ENCODE assay signal across 26 cellular contexts in the genomic region with DNA sequence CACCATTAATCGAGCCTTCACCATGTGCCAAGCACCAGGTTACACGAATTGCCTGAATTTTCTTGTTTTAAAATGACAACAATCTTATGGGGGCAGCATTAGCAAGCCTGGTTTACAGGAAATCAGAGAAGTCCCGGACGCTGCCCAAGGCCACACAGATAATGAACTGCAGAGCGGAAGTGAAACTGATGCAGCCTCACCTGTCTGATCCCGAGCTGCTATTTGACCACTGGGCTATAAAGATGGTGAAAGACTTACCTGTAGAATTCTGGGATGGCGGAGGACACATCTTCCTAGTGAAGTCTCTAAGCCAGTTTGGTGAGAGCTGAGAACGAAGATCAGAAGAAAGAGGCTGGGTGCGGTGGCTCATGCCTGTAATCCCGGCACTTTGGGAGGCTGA. TPM values are rescaled to one million over a fixed set of nuclear protein-coding genes. Genes with fewer than 3 reads are reported as not detected.
DNase-seq lines count a peak whose midpoint lies in the region; ATAC-seq lines count a peak whose summit lies in the region.
"Had no signal": no experiment of that assay in that cellular context is flagged by ENCODE, and none has a peak within 500 bp of the region (broad histone marks: within the 10 kb centered on the region; RNA-seq: fewer than 3 reads in every experiment).

No MANE protein-coding gene starts in this region.

- H3K36me3 Mint-ChIP-seq in activated naive CD4-positive, alpha-beta T cell treated with anti-CD3 and anti-CD28 coated beads, Interleukin-2, amount 50 U/mL, for 24 hours = peaks cover 1% of the 10 kb centered on the region
- H3K36me3 Mint-ChIP-seq in T-helper 17 cell (ENCODE audit: low read depth) (peaks cover 6% of the 10 kb centered on the region), memory B cell (peaks cover 2% of the 10 kb centered on the region)
- H3K36me3 Mint-ChIP-seq: activated CD8-positive, alpha-beta memory T cell treated with anti-CD3 and anti-CD28 coated beads, Interleukin-2, amount 10 ng/mL, durations not matched to agents 7 days and 5 days had no signal

- ATAC-seq in T-helper 17 cell (no peak), memory B cell (ENCODE audit: low read depth) (no peak), GM19463 (IDR thresholded peaks at IDR 0.05; ENCODE audit: unreplicated experiment) (no peak)
- ATAC-seq: activated CD4-positive, alpha-beta T cell treated with anti-CD3 and anti-CD28 coated beads for 36 hours; activated CD8-positive, alpha-beta memory T cell treated with anti-CD3 and anti-CD28 coated beads, Interleukin-2, amount 10 ng/mL, durations not matched to agents 7 days and 5 days; gastrocnemius medialis; right cardiac atrium had no signal

- H3K4me1 Mint-ChIP-seq in activated naive CD4-positive, alpha-beta T cell treated with anti-CD3 and anti-CD28 coated beads, Interleukin-2, amount 50 U/mL, for 24 hours = peaks cover 28% of the 10 kb centered on the region
- H3K4me1 Mint-ChIP-seq in T-helper 17 cell (peaks cover 22% of the 10 kb centered on the region), memory B cell (peaks cover 32% of the 10 kb centered on the region)

- DNase-seq in activated naive CD4-positive, alpha-beta T cell (lab: John Stamatoyannopoulos, UW) = no peak
- DNase-seq in T-helper 17 cell = no peak
- no peak for DNase-seq in memory B cell (ENCODE audit: low spot score in 2 of 2)
- DNase-seq in posterior cingulate gyrus = no peak
- DNase-seq in SW 1271 (lab: John Stamatoyannopoulos, UW) = no peak
- DNase-seq in MV-4-11 (lab: John Stamatoyannopoulos, UW) = no peak
- DNase-seq: ACHN; activated CD4-positive, alpha-beta T cell treated with anti-CD3 and anti-CD28 coated beads for 36 hours; activated CD8-positive, alpha-beta memory T cell treated with anti-CD3 and anti-CD28 coated beads, Interleukin-2, amount 10 ng/mL, durations not matched to agents 7 days and 5 days; effector CD8-positive, alpha-beta T cell; esophagus squamous epithelium; gastrocnemius medialis; kidney; NCI-H1694 treated with DMSO at 0.1 percent for 48 hours; NCI-H69; OCI-M1; right cardiac atrium; SHP77; stimulated activated CD4-positive, alpha-beta T cell treated with anti-CD3 and anti-CD28 coated beads, Interleukin-12 subunit alpha, Interleukin-12 subunit beta, amount 100 ng/mL, for 4 hours had no signal

- no peaks in the 10 kb centered on the region for H3K9me3 Mint-ChIP-seq in activated naive CD4-positive, alpha-beta T cell treated with anti-CD3 and anti-CD28 coated beads, Interleukin-2, amount 50 U/mL, for 24 hours
- no peaks in the 10 kb centered on the region for H3K9me3 Mint-ChIP-seq in memory B cell

- H3K4me3 Mint-ChIP-seq in activated naive CD4-positive, alpha-beta T cell treated with anti-CD3 and anti-CD28 coated beads, Interleukin-2, amount 50 U/mL, for 24 hours = no peak overlapping the region
- H3K4me3 Mint-ChIP-seq in T-helper 17 cell (no peak overlapping the region), memory B cell (peak overlapping the region; percentile 71)
- H3K4me3 Mint-ChIP-seq: activated CD4-positive, alpha-beta T cell treated with anti-CD3 and anti-CD28 coated beads for 36 hours; activated CD8-positive, alpha-beta memory T cell treated with anti-CD3 and anti-CD28 coated beads, Interleukin-2, amount 10 ng/mL, durations not matched to agents 7 days and 5 days had no signal

- peak overlapping the region; percentile 71 for H3K27ac Mint-ChIP-seq in activated naive CD4-positive, alpha-beta T cell treated with anti-CD3 and anti-CD28 coated beads, Interleukin-2, amount 50 U/mL, for 24 hours
- H3K27ac Mint-ChIP-seq in T-helper 17 cell = peak overlapping the region; percentile 96
- peak overlapping the region; percentile 96 for H3K27ac Mint-ChIP-seq in memory B cell
- H3K27ac Mint-ChIP-seq: activated CD8-positive, alpha-beta memory T cell treated with anti-CD3 and anti-CD28 coated beads, Interleukin-2, amount 10 ng/mL, durations not matched to agents 7 days and 5 days had no signal

- no peaks in the 10 kb centered on the region for H3K9me3 ChIP-seq in T-helper 17 cell (ENCODE audit: control insufficient read depth, low read length, poor library complexity, severe bottlenecking)
- H3K9me3 ChIP-seq: esophagus squamous epithelium, gastrocnemius medialis, HAP-1, upper lobe of left lung had no signal

- no peaks in the 10 kb centered on the region for H3K27me3 Mint-ChIP-seq in activated naive CD4-positive, alpha-beta T cell treated with anti-CD3 and anti-CD28 coated beads, Interleukin-2, amount 50 U/mL, for 24 hours
- peaks cover 16% of the 10 kb centered on the region for H3K27me3 Mint-ChIP-seq in T-helper 17 cell
- peaks cover 2% of the 10 kb centered on the region for H3K27me3 Mint-ChIP-seq in memory B cell
- H3K27me3 Mint-ChIP-seq: activated CD4-positive, alpha-beta T cell treated with anti-CD3 and anti-CD28 coated beads for 36 hours had no signal

- intact Hi-C loops in posterior cingulate gyrus (cut with DNase I) = no loop called here

RNA-seq across cellular contexts. Expression of a gene that starts 21.7 kb away (rescaled TPM):
- total RNA-seq in T-helper 17 cell = not detected
- total RNA-seq: activated CD4-positive, alpha-beta T cell treated with anti-CD3 and anti-CD28 coated beads for 36 hours; activated CD8-positive, alpha-beta memory T cell treated with anti-CD3 and anti-CD28 coated beads, Interleukin-2, amount 10 ng/mL, durations not matched to agents 7 days and 5 days; esophagus squamous epithelium; gastrocnemius medialis; HT-29; kidney; lung microvascular endothelial cell; osteocyte; upper lobe of left lung had no signal

RNA-seq across cellular contexts. Expression of a gene that starts 57.7 kb away (rescaled TPM):
- 10 to 100 TPM; 41.3 to 51.8 TPM for total RNA-seq in T-helper 17 cell
